In genomic region chr1:76300556-76300955, GRCh38 we compare ENCODE assay signal across 1 cellular context.
TF ChIP-seq lines count a peak whose summit lies in the region.

No MANE protein-coding gene starts in this region.

TF ChIP-seq in GM12891, 5 proteins besides CTCF, POLR2A, EP300 and RAD21:
- TF ChIP-seq SPI1 (IDR thresholded peaks at IDR 0.05; ENCODE audit: low read depth, low read length): no peak
- TF ChIP-seq PAX5 (IDR thresholded peaks at IDR 0.05; ENCODE audit: insufficient read depth, low read length, severe bottlenecking): no peak
- no peak for TF ChIP-seq POLR2AphosphoS5 (IDR thresholded peaks at IDR 0.05; ENCODE audit: low read depth, low read length)
- TF ChIP-seq POU2F2 (IDR thresholded peaks at IDR 0.05; ENCODE audit: low read depth, low read length): no peak
- TF ChIP-seq TAF1 (IDR thresholded peaks at IDR 0.05; ENCODE audit: low read depth, low read length): no peak
